In the genomic region with DNA sequence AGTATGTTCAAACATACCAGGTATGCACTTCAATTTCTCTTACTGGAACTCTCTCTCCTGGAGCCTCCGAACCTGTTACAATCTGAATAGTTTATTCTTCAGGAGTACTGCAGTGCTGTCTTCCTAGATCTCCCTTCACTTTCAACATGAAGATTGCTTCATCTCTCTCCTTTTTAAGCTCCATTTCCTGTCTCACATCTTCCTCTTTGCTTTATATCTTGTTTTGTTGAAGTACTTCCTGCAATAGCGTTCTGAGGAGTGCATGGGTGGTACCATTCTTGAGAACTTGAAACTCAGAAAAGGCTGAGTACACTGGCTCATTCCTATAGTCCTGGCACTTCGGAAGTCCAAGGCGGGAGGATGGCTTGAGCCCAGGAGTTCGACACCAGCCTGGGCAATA, we compare ENCODE assay signal across 20 cellular contexts. TPM values are rescaled to one million over a fixed set of nuclear protein-coding genes. Genes with fewer than 3 reads are reported as not detected.
A peak's percentile ranks its signal among the peaks of the same experiment; 100 is the strongest.
DNase-seq lines count a peak whose midpoint lies in the region; ATAC-seq, FAIRE-seq and TF ChIP-seq lines count a peak whose summit lies in the region.
"Had no signal": no experiment of that assay in that cellular context is flagged by ENCODE, and none has a peak within 500 bp of the region (broad histone marks: within the 10 kb centered on the region; RNA-seq: fewer than 3 reads in every experiment).

No MANE protein-coding gene starts in this region.

- H3K36me3 Mint-ChIP-seq in activated naive CD4-positive, alpha-beta T cell treated with anti-CD3 and anti-CD28 coated beads, Interleukin-2, amount 50 U/mL, for 72 hours: peaks cover 6 to 8% of the 10 kb centered on the region in 2 donors
- H3K36me3 Mint-ChIP-seq: naive B cell had no signal

- no peaks in the 10 kb centered on the region for H3K27me3 ChIP-seq in BLaER1 treated with 17β-estradiol and CSF1 and Interleukin-3, amounts not matched to agents 10 nM and 100 nM
- H3K27me3 ChIP-seq in DND-41 (ENCODE audit: insufficient read depth, low read length, poor library complexity) (no peaks in the 10 kb centered on the region), OCI-LY1 (ENCODE audit: insufficient read depth, low read length) (no peaks in the 10 kb centered on the region), HepG2 (ENCODE audit: control insufficient read depth in 1 of 2, insufficient read depth in 2 of 2, low read length in 2 of 2) (no peaks in the 10 kb centered on the region), aorta (ENCODE audit: control insufficient read depth in 1 of 2, insufficient read depth in 2 of 2, low read length in 1 of 2) (no peaks in the 10 kb centered on the region)
- H3K27me3 ChIP-seq: BE2C, cardiac muscle cell had no signal

- TF ChIP-seq RAD21 in HepG2 (CRISPR knock-in tag; IDR thresholded peaks at IDR 0.05): no peak

- 21% methylated on average over 5 of the region's 5 CpGs for WGBS in HepG2 (ENCODE audit: low lambda C conversion rate)
- 81 to 83% methylated on average over 5 of the region's 5 CpGs for WGBS in aorta, 2 donors

- peak overlapping the region in 10 of 11 experiments; percentile 20 to 73 (median 62); a peak in 15 of 22 replicates for H3K4me2 ChIP-seq in BLaER1 treated with 17β-estradiol and CSF1 and Interleukin-3, amounts not matched to agents 10 nM and 100 nM
- H3K4me2 ChIP-seq in DND-41 (ENCODE audit: insufficient read depth, low read length): 0 out of 2 replicates have a peak overlapping the region, but pooled peaks have one; percentile 10
- H3K4me2 ChIP-seq in OCI-LY1 (ENCODE audit: low read length): no peak overlapping the region; the same call in 1 of the 2 replicates
- H3K4me2 ChIP-seq in HepG2 (ENCODE audit: low read depth, low read length): no peak overlapping the region

- H3K9me2 ChIP-seq in OCI-LY1 (ENCODE audit: low read depth, low read length): no peaks in the 10 kb centered on the region

- H3K9me3 Mint-ChIP-seq in activated naive CD4-positive, alpha-beta T cell treated with anti-CD3 and anti-CD28 coated beads, Interleukin-2, amount 50 U/mL, for 72 hours: peaks cover 11 to 22% of the 10 kb centered on the region in 2 donors
- H3K9me3 Mint-ChIP-seq: IgD-negative memory B cell had no signal

- BruUV-seq in HepG2 (replicated peaks; lab: Mats Ljungman, UMichigan): no TSS peak

- H3K27ac ChIP-seq in BLaER1 treated with 17β-estradiol and CSF1 and Interleukin-3, amounts not matched to agents 10 nM and 100 nM: peak overlapping the region in 6 of 11 experiments; percentile 29 to 71 (median 52); a peak in 13 of 22 replicates
- H3K27ac ChIP-seq in DND-41 (ENCODE audit: low read length) (no peak overlapping the region; the same call in 1 of the 2 replicates), OCI-LY1 (ENCODE audit: low read depth, low read length, poor library complexity, severe bottlenecking) (no peak overlapping the region), HepG2 (ENCODE audit: extremely low read length, insufficient read depth, low read length) (no peak overlapping the region), aorta (ENCODE audit: low read depth in 1 of 2, low read length in 2 of 2) (no peak overlapping the region)
- H3K27ac ChIP-seq: cardiac muscle cell had no signal

- no peak for FAIRE-seq in HepG2 (lab: Jason Lieb, UNC)

- no peak for TF ChIP-seq EP300 in HepG2 (IDR thresholded peaks at IDR 0.05; ENCODE audit: low read depth in 2 of 2, low read length in 2 of 2)
- TF ChIP-seq EP300 in HepG2 (CRISPR knock-in tag; IDR thresholded peaks at IDR 0.05; ENCODE audit: borderline replicate concordance): no peak

- H2AFZ ChIP-seq in DND-41 (ENCODE audit: low read depth, low read length): peak overlapping the region; percentile 74
- peak overlapping the region; percentile 91 for H2AFZ ChIP-seq in OCI-LY1 (ENCODE audit: low read length)
- no peak overlapping the region for H2AFZ ChIP-seq in HepG2 (ENCODE audit: low read length)

- H3K9ac ChIP-seq in BLaER1 treated with 17β-estradiol and CSF1 and Interleukin-3, amounts not matched to agents 10 nM and 100 nM: 0 out of 22 replicates have a peak overlapping the region, but pooled peaks of 1 of the 11 experiments have one; percentile 1
- H3K9ac ChIP-seq in DND-41 (ENCODE audit: low read depth, low read length): no peak overlapping the region
- H3K9ac ChIP-seq in OCI-LY1 (ENCODE audit: low read length): no peak overlapping the region
- H3K9ac ChIP-seq in HepG2 (ENCODE audit: insufficient read depth, low read depth, low read length): no peak overlapping the region

- peaks cover 5 to 15% (median 8%) of the 10 kb centered on the region in 11 experiments; a peak in 19 of 22 replicates for H3K9me3 ChIP-seq in BLaER1 treated with 17β-estradiol and CSF1 and Interleukin-3, amounts not matched to agents 10 nM and 100 nM (replicated peaks in 1 of 11)
- peaks cover 5% of the 10 kb centered on the region for H3K9me3 ChIP-seq in DND-41 (ENCODE audit: insufficient read depth, low read length, severe bottlenecking)
- H3K9me3 ChIP-seq in OCI-LY1 (ENCODE audit: low read length): 0 out of 2 replicates have a peak, but pooled peaks cover 3% of the 10 kb centered on the region
- peaks cover 4% of the 10 kb centered on the region; the same call in 1 of the 2 replicates for H3K9me3 ChIP-seq in HepG2 (ENCODE audit: low read length)
- H3K9me3 ChIP-seq in aorta (ENCODE audit: control insufficient read depth, low read length): no peaks in the 10 kb centered on the region
- H3K9me3 ChIP-seq: BE2C had no signal

- H3F3A ChIP-seq in OCI-LY1 (ENCODE audit: insufficient read depth, low read length): no peaks in the 10 kb centered on the region

- peak overlapping the region; percentile 6 to 16 for H3K27ac Mint-ChIP-seq in activated naive CD4-positive, alpha-beta T cell treated with anti-CD3 and anti-CD28 coated beads, Interleukin-2, amount 50 U/mL, for 72 hours
- H3K27ac Mint-ChIP-seq: IgD-negative memory B cell had no signal

- H3K36me3 ChIP-seq in BLaER1 treated with 17β-estradiol and CSF1 and Interleukin-3, amounts not matched to agents 10 nM and 100 nM: no peaks in the 10 kb centered on the region
- H3K36me3 ChIP-seq in DND-41 (ENCODE audit: insufficient read depth, low read length) (no peaks in the 10 kb centered on the region), OCI-LY1 (ENCODE audit: insufficient read depth, low read length) (no peaks in the 10 kb centered on the region), HepG2 (replicated peaks in 1 of 2; ENCODE audit: control insufficient read depth in 1 of 2, insufficient read depth in 2 of 2, low read length in 2 of 2) (no peaks in the 10 kb centered on the region), aorta (ENCODE audit: control insufficient read depth in 1 of 2, insufficient read depth in 2 of 2, low read length in 1 of 2) (no peaks in the 10 kb centered on the region)
- H3K36me3 ChIP-seq: BE2C, cardiac muscle cell had no signal

- H3K4me1 ChIP-seq in BLaER1 treated with 17β-estradiol and CSF1 and Interleukin-3, amounts not matched to agents 10 nM and 100 nM: peaks cover 0 to 44% (median 20%) of the 10 kb centered on the region in 10 experiments; a peak in 14 of 20 replicates
- H3K4me1 ChIP-seq in DND-41 (ENCODE audit: insufficient read depth, low read length) (peaks cover 12% of the 10 kb centered on the region), OCI-LY1 (ENCODE audit: insufficient read depth, low read length, severe bottlenecking) (peaks cover 6% of the 10 kb centered on the region), HepG2 (ENCODE audit: insufficient read depth, low read length) (no peaks in the 10 kb centered on the region), aorta (ENCODE audit: control insufficient read depth in 1 of 2, insufficient read depth in 2 of 2, low read length in 2 of 2) (no peaks in the 10 kb centered on the region)
- H3K4me1 ChIP-seq: BE2C had no signal

- ATAC-seq in DND-41 (ENCODE audit: insufficient read depth, low read depth): peak; percentile 76
- peak in 1 of 2 donors; percentile 51 for ATAC-seq in activated naive CD4-positive, alpha-beta T cell treated with anti-CD3 and anti-CD28 coated beads, Interleukin-2, amount 50 U/mL, for 72 hours
- ATAC-seq in HG02970 (IDR thresholded peaks at IDR 0.05; ENCODE audit: low FRiP score, unreplicated experiment): no peak
- ATAC-seq in HepG2: no peak
- no peak for ATAC-seq in aorta (ENCODE audit: low FRiP score)

- DNase-seq in DND-41: peak; percentile 10
- DNase-seq in activated naive CD4-positive, alpha-beta T cell treated with anti-CD3 and anti-CD28 coated beads, Interleukin-2, amount 50 U/mL, for 72 hours (ENCODE audit: low spot score in 2 of 2): no peak
- no peak for DNase-seq in Ammon's horn (ENCODE audit: low spot score)
- no peak for DNase-seq in HepG2 (ENCODE audit: low spot score)
- no peak for DNase-seq in aorta
- DNase-seq: activated CD4-positive, alpha-beta T cell treated with anti-CD3 and anti-CD28 coated beads for 4 hours; activated effector memory CD4-positive, alpha-beta T cell treated with anti-CD3 and anti-CD28 coated beads, Interleukin-2, amount 50 U/mL, for 16 hours; BE2C; foreskin fibroblast; naive B cell; NCI-H146; NCI-H524 had no signal

- H4K20me1 ChIP-seq in BLaER1 treated with 17β-estradiol and CSF1 and Interleukin-3, amounts not matched to agents 10 nM and 100 nM: no peaks in the 10 kb centered on the region
- H4K20me1 ChIP-seq in DND-41 (ENCODE audit: insufficient read depth, low read length) (no peaks in the 10 kb centered on the region), OCI-LY1 (ENCODE audit: insufficient read depth, low read length) (no peaks in the 10 kb centered on the region), HepG2 (ENCODE audit: insufficient read depth, low read length) (no peaks in the 10 kb centered on the region)

- H3K79me2 ChIP-seq in DND-41 (ENCODE audit: insufficient read depth, low read length) (no peaks in the 10 kb centered on the region), OCI-LY1 (ENCODE audit: insufficient read depth, low read length) (no peaks in the 10 kb centered on the region), HepG2 (ENCODE audit: insufficient read depth, low read length) (no peaks in the 10 kb centered on the region)

- in situ Hi-C loops in HepG2 (cut with HindIII; ENCODE audit: extremely low pct_ligation_motif_present, low pct_unique_long_range_greater_than_20kb): no loop called here

- intact Hi-C loops in HepG2 (cut with micrococcal nuclease; ENCODE audit: unreplicated experiment): no loop called here
- intact Hi-C loops in aorta (cut with DNase I): no loop called here

- H3K4me3 ChIP-seq in BLaER1 treated with 17β-estradiol and CSF1 and Interleukin-3, amounts not matched to agents 10 nM and 100 nM: peak overlapping the region in 2 of 10 experiments; percentile 12 to 19; a peak in 2 of 20 replicates
- H3K4me3 ChIP-seq in DND-41 (ENCODE audit: low read depth in 1 of 2, low read length in 2 of 2): no peak overlapping the region
- H3K4me3 ChIP-seq in OCI-LY1 (ENCODE audit: low read depth, low read length, poor library complexity, severe bottlenecking): no peak overlapping the region
- H3K4me3 ChIP-seq in HepG2 (replicated peaks in 1 of 3; ENCODE audit: insufficient read depth in 1 of 3, low read depth in 2 of 3, low read length in 3 of 3): no peak overlapping the region
- H3K4me3 ChIP-seq in aorta (ENCODE audit: low read length in 2 of 2): no peak overlapping the region
- H3K4me3 ChIP-seq: cardiac muscle cell had no signal

- TF ChIP-seq CTCF in DND-41 (IDR thresholded peaks at IDR 0.05; ENCODE audit: borderline replicate concordance, extremely low read depth, low read length, poor library complexity, severe bottlenecking): no peak
- TF ChIP-seq CTCF in OCI-LY1 (IDR thresholded peaks at IDR 0.05; ENCODE audit: low read length): no peak
- no peak for TF ChIP-seq CTCF in HepG2 (CRISPR knock-in tag; IDR thresholded peaks at IDR 0.05)

- no peak for TF ChIP-seq POLR2A in HepG2 (IDR thresholded peaks at IDR 0.05; ENCODE audit: insufficient read depth in 1 of 2, low read depth in 2 of 2, low read length in 2 of 2)

- CTCF ChIA-PET in HepG2 (lab: Yijun Ruan, JAX; ENCODE audit: low intra/inter-chr PET ratio, low total read pairs): no interaction called here

- POLR2A ChIA-PET in HepG2 (lab: Yijun Ruan, JAX): no interaction called here

RNA-seq across cellular contexts. Expression of a gene that starts 15.7 kb away (rescaled TPM):
- not detected for total RNA-seq in activated naive CD4-positive, alpha-beta T cell treated with anti-CD3 and anti-CD28 coated beads, Interleukin-2, amount 50 U/mL, for 72 hours
- total RNA-seq in HepG2 (2016; rRNA removed; fragmentation: Illumina TruSeq; extraction: Trizol): not detected in 2 replicates
- total RNA-seq in HepG2 (2016; cell fraction: cytosol; rRNA removed; fragmentation: Illumina TruSeq; extraction: Trizol; ENCODE audit: low read depth): not detected in 2 replicates
- not detected in 2 replicates for total RNA-seq in HepG2 (2016; cell fraction: insoluble cytoplasmic fraction; rRNA removed; fragmentation: Illumina TruSeq; extraction: Trizol)
- not detected in 2 replicates for total RNA-seq in HepG2 (2016; cell fraction: membrane; rRNA removed; fragmentation: Illumina TruSeq; extraction: Trizol)
- not detected in 2 replicates for total RNA-seq in HepG2 (2016; cell fraction: nucleus; rRNA removed; fragmentation: Illumina TruSeq; extraction: Trizol)
- not detected in 2 replicates for polyA plus RNA-seq in HepG2 (2011; rRNA removed)
- polyA plus RNA-seq in HepG2 (2011; cell fraction: cytosol; rRNA removed): not detected in 2 replicates
- polyA plus RNA-seq in HepG2 (2011; cell fraction: nucleus; rRNA removed): not detected in 2 replicates
- not detected in 2 replicates for polyA plus RNA-seq in HepG2 (2012)
- not detected in 2 replicates for polyA plus RNA-seq in HepG2 (2016; cell fraction: cytosol; fragmentation: Illumina TruSeq; extraction: Trizol; ENCODE audit: low read depth)
- polyA plus RNA-seq in HepG2 (2016; cell fraction: insoluble cytoplasmic fraction; fragmentation: Illumina TruSeq; extraction: Trizol; ENCODE audit: low read depth): not detected in 2 replicates
- polyA plus RNA-seq in HepG2 (2016; cell fraction: membrane; fragmentation: Illumina TruSeq; extraction: Trizol; ENCODE audit: low read depth): not detected in 2 replicates
- not detected in 2 replicates for polyA plus RNA-seq in HepG2 (2016; cell fraction: nucleus; fragmentation: Illumina TruSeq; extraction: Trizol; ENCODE audit: insufficient read depth, low read depth)
- polyA minus RNA-seq in HepG2 (2011; rRNA and poly(A)+ RNA removed; ENCODE audit: low replicate concordance): not detected in 2 replicates
- polyA minus RNA-seq in HepG2 (2011; cell fraction: cytosol; rRNA and poly(A)+ RNA removed): not detected in 2 replicates
- not detected in 2 replicates for polyA minus RNA-seq in HepG2 (2011; cell fraction: nucleus; rRNA and poly(A)+ RNA removed)
- not detected for total RNA-seq in aorta
- not detected for polyA plus RNA-seq in aorta
- total RNA-seq: cardiac muscle cell, Daoy, H4, liver had no signal
- polyA plus RNA-seq: cardiac muscle cell, IgD-negative memory B cell, liver had no signal

Comparison
In these comparisons a context has a peak if more than half of its experiments do, and no peak if none do; other contexts are left out.
1. H3K27ac ChIP-seq: peak in BLaER1 treated with 17β-estradiol and CSF1 and Interleukin-3, amounts not matched to agents 10 nM and 100 nM (6 of 11); none in DND-41 (single experiment), OCI-LY1 (single experiment), HepG2 (single experiment) and aorta (0 of 2).
2. H3K4me2 ChIP-seq: peak in BLaER1 treated with 17β-estradiol and CSF1 and Interleukin-3, amounts not matched to agents 10 nM and 100 nM (10 of 11) and DND-41 (single experiment); none in OCI-LY1 (single experiment) and HepG2 (single experiment).